1 cellular context compared by ENCODE assay signal in genomic region chr10:38143587-38143986, GRCh38.
A peak's percentile ranks its signal among the peaks of the same experiment; 100 is the strongest.
TF ChIP-seq lines count a peak whose summit lies in the region.

No MANE protein-coding gene starts in this region.

TF ChIP-seq in HepG2, 621 proteins besides CTCF, POLR2A, EP300 and RAD21 (continued from another document and continues in another):
- TF ChIP-seq ZNF282 (IDR thresholded peaks at IDR 0.05; ENCODE audit: partially characterized antibody) (no peak), IRF2 (CRISPR knock-in tag; IDR thresholded peaks at IDR 0.05) (no peak), BRF2 (CRISPR knock-in tag; IDR thresholded peaks at IDR 0.05) (no peak), PAWR (CRISPR knock-in tag; IDR thresholded peaks at IDR 0.05; ENCODE audit: borderline replicate concordance) (no peak), E2F5 (CRISPR knock-in tag; conservative IDR thresholded peaks at IDR 0.05) (no peak), MLX (CRISPR knock-in tag; IDR thresholded peaks at IDR 0.05) (peak; percentile 84; the same call in 1 of the 2 replicates), MXI1 (IDR thresholded peaks at IDR 0.05; ENCODE audit: borderline replicate concordance, low read depth, low read length) (peak; percentile 57; the same call in 1 of the 3 replicates), HNF4G (IDR thresholded peaks at IDR 0.05; ENCODE audit: borderline replicate concordance, low read depth, low read length) (no peak), HNF4G (CRISPR knock-in tag; IDR thresholded peaks at IDR 0.05; ENCODE audit: borderline replicate concordance, low read depth) (no peak), FOXJ3 (CRISPR knock-in tag; IDR thresholded peaks at IDR 0.05; ENCODE audit: borderline replicate concordance) (no peak), SOX5 (CRISPR knock-in tag; IDR thresholded peaks at IDR 0.05; ENCODE audit: borderline replicate concordance) (peak; percentile 52; the same call in 1 of the 2 replicates), CEBPB (IDR thresholded peaks at IDR 0.05; ENCODE audit: borderline replicate concordance, low read depth, low read length) (peak; percentile 71; the same call in 1 of the 2 replicates), ZNF33B (CRISPR knock-in tag; IDR thresholded peaks at IDR 0.05) (no peak), KLF13 (CRISPR knock-in tag; IDR thresholded peaks at IDR 0.05) (no peak), IKZF4 (CRISPR knock-in tag; IDR thresholded peaks at IDR 0.05; ENCODE audit: borderline replicate concordance, low read depth, not compliant biosample characterization) (no peak), ZNF30 (CRISPR knock-in tag; IDR thresholded peaks at IDR 0.05) (no peak), HOXA3 (CRISPR knock-in tag; IDR thresholded peaks at IDR 0.05) (peak; percentile 30; the same call in 1 of the 2 replicates), PCBP2 (optimal IDR thresholded peaks at IDR 0.05; ENCODE audit: low read depth, low read length, poor library complexity, severe bottlenecking) (no peak), ZNF850 (CRISPR knock-in tag; conservative IDR thresholded peaks at IDR 0.05) (no peak), ATF3 (CRISPR knock-in tag; IDR thresholded peaks at IDR 0.05) (peak; percentile 62; the same call in 1 of the 2 replicates), MAZ (IDR thresholded peaks at IDR 0.05; ENCODE audit: borderline replicate concordance, low read depth, low read length) (no peak), MAZ (CRISPR knock-in tag; IDR thresholded peaks at IDR 0.05; ENCODE audit: low read depth) (no peak), ZSCAN31 (CRISPR knock-in tag; IDR thresholded peaks at IDR 0.05; ENCODE audit: low read depth) (no peak), ZBTB38 (CRISPR knock-in tag; IDR thresholded peaks at IDR 0.05) (no peak), ZBTB34 (CRISPR knock-in tag; IDR thresholded peaks at IDR 0.05) (no peak), HOMEZ (CRISPR knock-in tag; IDR thresholded peaks at IDR 0.05; ENCODE audit: low read depth) (peak; percentile 94), FOXO1 (CRISPR knock-in tag; IDR thresholded peaks at IDR 0.05) (peak; percentile 66; the same call in 1 of the 2 replicates), MIER3 (CRISPR knock-in tag; IDR thresholded peaks at IDR 0.05; ENCODE audit: borderline replicate concordance) (no peak; the same call in 1 of the 2 replicates), SALL1 (CRISPR knock-in tag; IDR thresholded peaks at IDR 0.05) (peak; percentile 87), BHLHE40 (IDR thresholded peaks at IDR 0.05; ENCODE audit: low read length) (peak; percentile 64), MIXL1 (CRISPR knock-in tag; IDR thresholded peaks at IDR 0.05) (0 out of 2 replicates have a peak, but pooled peaks have one; percentile 19), ZBTB46 (CRISPR knock-in tag; IDR thresholded peaks at IDR 0.05; ENCODE audit: borderline replicate concordance) (no peak), ZFP36L1 (CRISPR knock-in tag; IDR thresholded peaks at IDR 0.05) (peak; percentile 62; the same call in 1 of the 2 replicates), GABPA (IDR thresholded peaks at IDR 0.05; ENCODE audit: low read depth, low read length) (no peak), GABPA (CRISPR knock-in tag; IDR thresholded peaks at IDR 0.05; ENCODE audit: low read depth) (0 out of 2 replicates have a peak, but pooled peaks have one; percentile 10), GLMP (CRISPR knock-in tag; IDR thresholded peaks at IDR 0.05; ENCODE audit: borderline replicate concordance) (no peak), REXO4 (CRISPR knock-in tag; IDR thresholded peaks at IDR 0.05; ENCODE audit: borderline replicate concordance) (no peak), ZNF652 (CRISPR knock-in tag; IDR thresholded peaks at IDR 0.05; ENCODE audit: borderline replicate concordance, low read depth) (no peak), ZBTB39 (CRISPR knock-in tag; IDR thresholded peaks at IDR 0.05) (no peak), SKI (IDR thresholded peaks at IDR 0.05; ENCODE audit: partially characterized antibody) (peak; percentile 33), CREB1 (IDR thresholded peaks at IDR 0.05) (no peak), CREB1 (CRISPR knock-in tag; IDR thresholded peaks at IDR 0.05) (no peak)
- TF ChIP-seq, protein P1, sequence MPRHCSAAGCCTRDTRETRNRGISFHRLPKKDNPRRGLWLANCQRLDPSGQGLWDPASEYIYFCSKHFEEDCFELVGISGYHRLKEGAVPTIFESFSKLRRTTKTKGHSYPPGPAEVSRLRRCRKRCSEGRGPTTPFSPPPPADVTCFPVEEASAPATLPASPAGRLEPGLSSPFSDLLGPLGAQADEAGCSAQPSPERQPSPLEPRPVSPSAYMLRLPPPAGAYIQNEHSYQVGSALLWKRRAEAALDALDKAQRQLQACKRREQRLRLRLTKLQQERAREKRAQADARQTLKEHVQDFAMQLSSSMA (CRISPR knock-in tag; IDR thresholded peaks at IDR 0.05) = no peak
- TF ChIP-seq, protein P2, sequence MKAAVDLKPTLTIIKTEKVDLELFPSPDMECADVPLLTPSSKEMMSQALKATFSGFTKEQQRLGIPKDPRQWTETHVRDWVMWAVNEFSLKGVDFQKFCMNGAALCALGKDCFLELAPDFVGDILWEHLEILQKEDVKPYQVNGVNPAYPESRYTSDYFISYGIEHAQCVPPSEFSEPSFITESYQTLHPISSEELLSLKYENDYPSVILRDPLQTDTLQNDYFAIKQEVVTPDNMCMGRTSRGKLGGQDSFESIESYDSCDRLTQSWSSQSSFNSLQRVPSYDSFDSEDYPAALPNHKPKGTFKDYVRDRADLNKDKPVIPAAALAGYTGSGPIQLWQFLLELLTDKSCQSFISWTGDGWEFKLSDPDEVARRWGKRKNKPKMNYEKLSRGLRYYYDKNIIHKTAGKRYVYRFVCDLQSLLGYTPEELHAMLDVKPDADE (CRISPR knock-in tag; IDR thresholded peaks at IDR 0.05) = no peak
- TF ChIP-seq, protein P3, sequence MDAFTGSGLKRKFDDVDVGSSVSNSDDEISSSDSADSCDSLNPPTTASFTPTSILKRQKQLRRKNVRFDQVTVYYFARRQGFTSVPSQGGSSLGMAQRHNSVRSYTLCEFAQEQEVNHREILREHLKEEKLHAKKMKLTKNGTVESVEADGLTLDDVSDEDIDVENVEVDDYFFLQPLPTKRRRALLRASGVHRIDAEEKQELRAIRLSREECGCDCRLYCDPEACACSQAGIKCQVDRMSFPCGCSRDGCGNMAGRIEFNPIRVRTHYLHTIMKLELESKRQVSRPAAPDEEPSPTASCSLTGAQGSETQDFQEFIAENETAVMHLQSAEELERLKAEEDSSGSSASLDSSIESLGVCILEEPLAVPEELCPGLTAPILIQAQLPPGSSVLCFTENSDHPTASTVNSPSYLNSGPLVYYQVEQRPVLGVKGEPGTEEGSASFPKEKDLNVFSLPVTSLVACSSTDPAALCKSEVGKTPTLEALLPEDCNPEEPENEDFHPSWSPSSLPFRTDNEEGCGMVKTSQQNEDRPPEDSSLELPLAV (CRISPR knock-in tag; conservative IDR thresholded peaks at IDR 0.05; ENCODE audit: low read depth) = no peak
- TF ChIP-seq, protein P4, sequence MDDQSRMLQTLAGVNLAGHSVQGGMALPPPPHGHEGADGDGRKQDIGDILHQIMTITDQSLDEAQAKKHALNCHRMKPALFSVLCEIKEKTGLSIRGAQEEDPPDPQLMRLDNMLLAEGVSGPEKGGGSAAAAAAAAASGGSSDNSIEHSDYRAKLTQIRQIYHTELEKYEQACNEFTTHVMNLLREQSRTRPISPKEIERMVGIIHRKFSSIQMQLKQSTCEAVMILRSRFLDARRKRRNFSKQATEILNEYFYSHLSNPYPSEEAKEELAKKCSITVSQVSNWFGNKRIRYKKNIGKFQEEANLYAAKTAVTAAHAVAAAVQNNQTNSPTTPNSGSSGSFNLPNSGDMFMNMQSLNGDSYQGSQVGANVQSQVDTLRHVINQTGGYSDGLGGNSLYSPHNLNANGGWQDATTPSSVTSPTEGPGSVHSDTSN (CRISPR knock-in tag; IDR thresholded peaks at IDR 0.05; ENCODE audit: borderline replicate concordance) = no peak
